14 cellular contexts compared by ENCODE assay signal in the genomic region with DNA sequence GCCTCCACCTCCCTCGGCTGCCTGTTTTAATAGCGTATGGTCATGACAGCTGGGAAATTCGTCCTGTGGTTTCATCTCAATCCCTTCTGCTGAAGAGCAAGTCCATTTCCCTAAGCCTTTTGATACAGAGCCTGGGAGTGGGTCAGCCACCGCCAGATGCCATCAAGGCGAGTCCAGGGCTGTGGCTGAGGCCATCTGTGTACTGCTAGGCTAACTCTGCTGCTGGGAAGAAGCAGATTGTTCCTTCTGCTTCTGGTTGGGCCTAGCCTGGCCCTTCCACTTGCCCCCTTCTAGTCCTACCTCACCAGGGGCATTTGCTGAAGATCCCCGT. TPM values are rescaled to one million over a fixed set of nuclear protein-coding genes. Genes with fewer than 3 reads are reported as not detected.
DNase-seq lines count a peak whose midpoint lies in the region; ATAC-seq, FAIRE-seq and TF ChIP-seq lines count a peak whose summit lies in the region.
"Had no signal": no experiment of that assay in that cellular context is flagged by ENCODE, and none has a peak within 500 bp of the region (broad histone marks: within the 10 kb centered on the region; RNA-seq: fewer than 3 reads in every experiment).

No MANE protein-coding gene starts in this region.

- peaks cover 7% of the 10 kb centered on the region for H3K79me2 ChIP-seq in astrocyte (ENCODE audit: insufficient read depth, low read length)

- peaks cover 32% of the 10 kb centered on the region for H3K27me3 Mint-ChIP-seq in astrocyte (ENCODE audit: low read depth, unreplicated experiment)

- H3K4me2 ChIP-seq in astrocyte (ENCODE audit: low read length), result no peak overlapping the region

- no peaks in the 10 kb centered on the region for H3K9me3 ChIP-seq in astrocyte (ENCODE audit: insufficient read depth, low read depth, low read length)
- H3K9me3 ChIP-seq: testis had no signal

- ATAC-seq in GM19035 (IDR thresholded peaks at IDR 0.05; ENCODE audit: unreplicated experiment), result no peak
- ATAC-seq: GM12878 had no signal

- H2AFZ ChIP-seq in astrocyte (ENCODE audit: low read depth, low read length), result no peak overlapping the region

- no peak overlapping the region for H3K4me3 ChIP-seq in astrocyte (ENCODE audit: insufficient read depth, low read depth, low read length)
- H3K4me3 ChIP-seq: GM12878, testis had no signal

- H3K9ac ChIP-seq in astrocyte (ENCODE audit: low read length), result no peak overlapping the region

- no peak overlapping the region for H3K27ac ChIP-seq in astrocyte (ENCODE audit: low read depth, low read length)
- H3K27ac ChIP-seq: testis had no signal

- peaks cover 65% of the 10 kb centered on the region for H4K20me1 ChIP-seq in astrocyte (ENCODE audit: insufficient read depth, low read length)

- H3K36me3 Mint-ChIP-seq in astrocyte (ENCODE audit: low read depth, unreplicated experiment), result no peaks in the 10 kb centered on the region

- no peak for FAIRE-seq in astrocyte (lab: Jason Lieb, UNC)
- FAIRE-seq: GM12878 had no signal

- DNase-seq in A172 (ENCODE audit: low spot score) (peak; percentile 38), LHCN-M2 (ENCODE audit: low read depth) (peak; percentile 91), astrocyte (ENCODE audit: low read depth) (peak; percentile 45), hepatic stellate cell (ENCODE audit: low spot score) (peak; percentile 54), HuH-7.5 (ENCODE audit: low spot score) (no peak)
- no peak for DNase-seq in activated CD4-positive, alpha-beta T cell treated with anti-CD3 and anti-CD28 coated beads, Interleukin-2, amount 50 U/mL, for 1 hour
- no peak for DNase-seq in stimulated activated CD4-positive, alpha-beta T cell treated with anti-CD3 and anti-CD28 coated beads, Interleukin-2, amount 100 ng/mL, for 24 hours
- DNase-seq: activated CD8-positive, alpha-beta memory T cell treated with anti-CD3 and anti-CD28 coated beads for 24 hours; activated gamma-delta T cell; NCI-H1417 treated with DMSO at 0.1 percent for 48 hours; SHP77 treated with DMSO at 0.1 percent for 48 hours; testis had no signal

- no peaks in the 10 kb centered on the region for H3K9me3 Mint-ChIP-seq in astrocyte (ENCODE audit: unreplicated experiment)

- H3K4me1 Mint-ChIP-seq in astrocyte (ENCODE audit: low read depth, unreplicated experiment), result peaks cover 8% of the 10 kb centered on the region

- no peaks in the 10 kb centered on the region for H3K27me3 ChIP-seq in astrocyte (ENCODE audit: insufficient read depth, low read length)
- H3K27me3 ChIP-seq: testis had no signal

- no peak overlapping the region for H3K4me3 Mint-ChIP-seq in astrocyte (ENCODE audit: unreplicated experiment)

- no peak overlapping the region for H3K27ac Mint-ChIP-seq in astrocyte (ENCODE audit: unreplicated experiment)

- H3K36me3 ChIP-seq in astrocyte (ENCODE audit: insufficient read depth, low read length), result no peaks in the 10 kb centered on the region

- no peak for TF ChIP-seq CTCF in astrocyte (IDR thresholded peaks at IDR 0.05; ENCODE audit: insufficient read depth, low read depth, low read length)

- H3K4me1 ChIP-seq in astrocyte (ENCODE audit: insufficient read depth, low read length), result peaks cover 5% of the 10 kb centered on the region
- H3K4me1 ChIP-seq: testis had no signal

RNA-seq across cellular contexts. Expression of gene NECTIN1, which starts 26.8 kb away (rescaled TPM):
- total RNA-seq in A172 (2014; rRNA removed; shearing (Covaris generic)), result 2.9 and 3.0 TPM in 2 replicates
- 3.3 and 3.8 TPM in 2 replicates for total RNA-seq in LHCN-M2 (2014; rRNA removed)
- polyA plus RNA-seq in LHCN-M2 (2012), result 5.0 TPM
- 16.9 and 17.7 TPM in 2 replicates for total RNA-seq in astrocyte

Comparison
In these comparisons a context has a peak if more than half of its experiments do, and no peak if none do; other contexts are left out.
1. DNase-seq: peak in A172 (single experiment), LHCN-M2 (single experiment), astrocyte (single experiment) and hepatic stellate cell (single experiment); none in HuH-7.5 (single experiment), activated CD4-positive, alpha-beta T cell treated with anti-CD3 and anti-CD28 coated beads, Interleukin-2, amount 50 U/mL, for 1 hour (single experiment) and stimulated activated CD4-positive, alpha-beta T cell treated with anti-CD3 and anti-CD28 coated beads, Interleukin-2, amount 100 ng/mL, for 24 hours (0 of 2).